ENCODE assay signal across 1 cellular context in genomic region chr16:75058815-75059214, GRCh38.
TF ChIP-seq lines count a peak whose summit lies in the region.

No MANE protein-coding gene starts in this region.

TF ChIP-seq in WTC11, 78 proteins besides CTCF, POLR2A, EP300 and RAD21 (continued from another document):
- TF ChIP-seq ZSCAN18 (CRISPR knock-in tag; IDR thresholded peaks at IDR 0.05) (no peak), NR1H2 (CRISPR knock-in tag; IDR thresholded peaks at IDR 0.05) (no peak), USF1 (CRISPR knock-in tag; IDR thresholded peaks at IDR 0.05) (no peak), FOXJ3 (CRISPR knock-in tag; IDR thresholded peaks at IDR 0.05; ENCODE audit: borderline replicate concordance) (no peak)
TF ChIP-seq in WTC11: peak in this region for 0.
